ENCODE assay signal across 3 cellular contexts in genomic region chr2:112667540-112667939, GRCh38. TPM values are rescaled to one million over a fixed set of nuclear protein-coding genes. Genes with fewer than 3 reads are reported as not detected.
"Had no signal": no experiment of that assay in that cellular context is flagged by ENCODE, and none has a peak within 500 bp of the region (broad histone marks: within the 10 kb centered on the region; RNA-seq: fewer than 3 reads in every experiment).

No MANE protein-coding gene starts in this region.

RNA-seq across cellular contexts. Expression of gene NT5DC4, which starts 53.3 kb away (rescaled TPM):
- total RNA-seq: HT1080, IMR-90 had no signal
- polyA plus RNA-seq: IgD-negative memory B cell, IMR-90 had no signal
